Comparison of ENCODE assay signal across 8 cellular contexts in the genomic region with DNA sequence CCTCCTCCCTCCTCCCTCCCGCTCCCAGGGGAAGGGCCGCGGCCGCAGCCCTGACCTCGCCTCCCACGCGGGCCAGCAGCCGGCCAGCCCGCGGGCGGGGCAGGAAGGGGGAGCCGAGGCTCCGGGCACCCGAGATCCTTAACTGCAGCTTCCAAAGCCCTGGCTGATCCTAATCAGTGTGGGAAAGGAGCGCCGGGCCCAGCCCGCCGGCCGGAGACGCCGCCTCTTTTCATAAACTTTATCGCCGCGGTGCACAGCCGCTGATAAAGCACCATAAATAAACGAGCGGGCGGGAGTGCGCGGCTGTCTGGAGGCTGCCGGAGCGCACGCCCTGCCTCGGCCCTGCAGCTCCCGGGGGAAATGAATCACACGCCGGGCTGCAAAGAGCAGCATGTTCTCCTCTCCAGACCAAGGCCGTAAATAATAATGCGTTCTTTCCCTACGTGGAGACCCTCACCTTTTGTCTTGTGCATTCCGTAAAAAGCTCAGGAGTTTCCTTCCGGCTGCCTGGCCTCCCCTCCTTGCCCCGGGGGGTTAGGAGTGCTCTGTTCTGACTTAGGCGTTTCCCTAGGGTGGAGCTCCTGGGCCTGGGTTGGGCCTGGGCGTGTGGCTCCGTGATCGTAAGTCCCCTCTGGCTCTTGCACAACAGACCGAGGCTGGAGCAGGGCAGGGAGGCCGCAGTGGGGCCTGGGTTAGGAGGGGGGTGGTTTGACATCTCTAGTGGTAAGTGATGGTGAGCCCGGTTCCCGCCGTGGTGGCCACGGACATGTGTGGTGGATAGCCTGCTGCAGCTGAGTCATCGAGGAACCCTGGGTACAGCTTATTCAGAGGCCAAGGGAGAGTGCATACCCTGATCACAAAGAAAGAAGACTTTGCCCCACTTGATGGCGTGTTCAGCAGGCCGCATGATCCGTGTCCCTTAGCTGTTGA.
DNase-seq lines count a peak whose midpoint lies in the region; ATAC-seq and TF ChIP-seq lines count a peak whose summit lies in the region.

No MANE protein-coding gene starts in this region.

- peak; percentile 88 for DNase-seq in AG09309 (ENCODE audit: low read depth)
- DNase-seq in NCI-H526 treated with DMSO at 0.1 percent for 48 hours (lab: John Stamatoyannopoulos, UW): peak; percentile 93
- peak; percentile 86 for DNase-seq in glomerular endothelial cell (ENCODE audit: extremely low read depth, low read depth, low spot score)
- peak; percentile 47 for DNase-seq in neuronal stem cell (ENCODE audit: low spot score)
- DNase-seq in uterus: peak; percentile 92 to 94

- H3K27me3 Mint-ChIP-seq in activated T-helper 17 cell treated with anti-CD3 and anti-CD28 coated beads, Interleukin-2, amount 50 U/mL, for 72 hours: peaks cover 39% of the 10 kb centered on the region

- H2BK5ac ChIP-seq in neuronal stem cell (ENCODE audit: low read length): peak overlapping the region; percentile 27

- no peaks in the 10 kb centered on the region for H3K27me3 ChIP-seq in neuronal stem cell (ENCODE audit: control insufficient read depth in 3 of 3, insufficient read depth in 3 of 3, low read depth in 1 of 3, low read length in 3 of 3)
- no peaks in the 10 kb centered on the region for H3K27me3 ChIP-seq in uterus

- no peak overlapping the region for H3K9ac ChIP-seq in neuronal stem cell (ENCODE audit: low read depth, low read length, poor library complexity)

- H3K27ac Mint-ChIP-seq in activated T-helper 17 cell treated with anti-CD3 and anti-CD28 coated beads, Interleukin-2, amount 50 U/mL, for 72 hours: no peak overlapping the region

- peak overlapping the region; percentile 51 for H3K4me2 ChIP-seq in neuronal stem cell (ENCODE audit: insufficient read depth, low read length, poor library complexity, severe bottlenecking)

- no peak for TF ChIP-seq CTCF in AG09309 (IDR thresholded peaks at IDR 0.05; ENCODE audit: control insufficient read depth, insufficient read depth, low read depth, low read length, missing control alignments)
- TF ChIP-seq CTCF in uterus (IDR thresholded peaks at IDR 0.05): no peak

- peak overlapping the region; percentile 57 for H2AK5ac ChIP-seq in neuronal stem cell (ENCODE audit: low read depth, low read length)

- H2BK120ac ChIP-seq in neuronal stem cell (ENCODE audit: low read depth, low read length): no peak overlapping the region

- peak overlapping the region; percentile 15 for H3K4me3 ChIP-seq in AG09309 (ENCODE audit: control insufficient read depth, low read depth, low read length)
- peak overlapping the region in 1 of 2 donors; percentile 52 for H3K4me3 ChIP-seq in neuronal stem cell (ENCODE audit: low read length in 2 of 2)
- H3K4me3 ChIP-seq in uterus: peak overlapping the region in 1 of 2 donors; percentile 30

- H3K4me1 Mint-ChIP-seq in activated T-helper 17 cell treated with anti-CD3 and anti-CD28 coated beads, Interleukin-2, amount 50 U/mL, for 72 hours: peaks cover 5% of the 10 kb centered on the region

- H3K79me1 ChIP-seq in neuronal stem cell (ENCODE audit: low read depth, low read length): peaks cover 1% of the 10 kb centered on the region

- H4K91ac ChIP-seq in neuronal stem cell (ENCODE audit: low read depth, low read length, poor library complexity): no peak overlapping the region

- H3K36me3 Mint-ChIP-seq in activated T-helper 17 cell treated with anti-CD3 and anti-CD28 coated beads, Interleukin-2, amount 50 U/mL, for 72 hours (ENCODE audit: low read depth): no peaks in the 10 kb centered on the region

- H3K9me3 Mint-ChIP-seq in activated T-helper 17 cell treated with anti-CD3 and anti-CD28 coated beads, Interleukin-2, amount 50 U/mL, for 72 hours: no peaks in the 10 kb centered on the region

- no peak overlapping the region for H4K8ac ChIP-seq in neuronal stem cell (ENCODE audit: low read depth, low read length)

- intact Hi-C loops in uterus (cut with DNase I; ENCODE audit: low total_unique reads): loop anchor here (10.0 kb wide), 1 partner anchor 141 kb away; no protein-coding TSS in a partner anchor

- H3K4me1 ChIP-seq in neuronal stem cell (ENCODE audit: control insufficient read depth in 2 of 2, insufficient read depth in 1 of 2, low read depth in 1 of 2, low read length in 2 of 2) (peaks cover 10 to 16% of the 10 kb centered on the region in 2 donors), uterus (peaks cover 7 to 8% of the 10 kb centered on the region in 2 donors)

- WGBS in neuronal stem cell (ENCODE audit: extremely low coverage in 2 of 2, insufficient read length in 2 of 2, insufficient replicate concordance in 1 of 2), 2 donors: no CpG with 5 or more reads among the region's 57 CpGs

- peak overlapping the region; percentile 76 for H2BK12ac ChIP-seq in neuronal stem cell (ENCODE audit: low read length)

- peak overlapping the region; percentile 14 for H3K14ac ChIP-seq in neuronal stem cell (ENCODE audit: low read length)

- H2BK15ac ChIP-seq in neuronal stem cell (ENCODE audit: low read length): peak overlapping the region; percentile 30

- ATAC-seq in GM18861 (IDR thresholded peaks at IDR 0.05; ENCODE audit: unreplicated experiment): peak; percentile 54
- ATAC-seq in HG03064 (IDR thresholded peaks at IDR 0.05; ENCODE audit: low read depth, unreplicated experiment): peak; percentile 68
- ATAC-seq in activated T-helper 17 cell treated with anti-CD3 and anti-CD28 coated beads, Interleukin-2, amount 50 U/mL, for 72 hours (replicated peaks): peak; percentile 89

- H3K23ac ChIP-seq in neuronal stem cell (ENCODE audit: low read depth, low read length, poor library complexity): peak overlapping the region; percentile 45

- H3K27ac ChIP-seq in neuronal stem cell (replicated peaks; ENCODE audit: low read length) (peak overlapping the region; percentile 59), uterus (peak overlapping the region; percentile 75 to 80)

- H3K9me3 ChIP-seq in neuronal stem cell (replicated peaks in 1 of 2; ENCODE audit: control insufficient read depth in 2 of 2, insufficient read depth in 1 of 2, low read depth in 1 of 2, low read length in 2 of 2) (no peaks in the 10 kb centered on the region), uterus (no peaks in the 10 kb centered on the region)

- H2AFZ ChIP-seq in neuronal stem cell (ENCODE audit: low read length): peak overlapping the region; percentile 96

- peak overlapping the region; percentile 45 for H3K4ac ChIP-seq in neuronal stem cell (ENCODE audit: low read length)

- peak in 1 of 2 donors; percentile 8 for TF ChIP-seq POLR2A in uterus (IDR thresholded peaks at IDR 0.05)

- peak overlapping the region; percentile 50 for H3K4me3 Mint-ChIP-seq in activated T-helper 17 cell treated with anti-CD3 and anti-CD28 coated beads, Interleukin-2, amount 50 U/mL, for 72 hours

- H3K36me3 ChIP-seq in neuronal stem cell (replicated peaks in 1 of 2; ENCODE audit: control insufficient read depth in 2 of 2, insufficient read depth in 2 of 2, low read length in 2 of 2): no peaks in the 10 kb centered on the region
- no peaks in the 10 kb centered on the region for H3K36me3 ChIP-seq in uterus

- peak overlapping the region; percentile 91 for H3K18ac ChIP-seq in neuronal stem cell (ENCODE audit: low read length)
